Comparison of ENCODE assay signal across 15 cellular contexts in the genomic region with DNA sequence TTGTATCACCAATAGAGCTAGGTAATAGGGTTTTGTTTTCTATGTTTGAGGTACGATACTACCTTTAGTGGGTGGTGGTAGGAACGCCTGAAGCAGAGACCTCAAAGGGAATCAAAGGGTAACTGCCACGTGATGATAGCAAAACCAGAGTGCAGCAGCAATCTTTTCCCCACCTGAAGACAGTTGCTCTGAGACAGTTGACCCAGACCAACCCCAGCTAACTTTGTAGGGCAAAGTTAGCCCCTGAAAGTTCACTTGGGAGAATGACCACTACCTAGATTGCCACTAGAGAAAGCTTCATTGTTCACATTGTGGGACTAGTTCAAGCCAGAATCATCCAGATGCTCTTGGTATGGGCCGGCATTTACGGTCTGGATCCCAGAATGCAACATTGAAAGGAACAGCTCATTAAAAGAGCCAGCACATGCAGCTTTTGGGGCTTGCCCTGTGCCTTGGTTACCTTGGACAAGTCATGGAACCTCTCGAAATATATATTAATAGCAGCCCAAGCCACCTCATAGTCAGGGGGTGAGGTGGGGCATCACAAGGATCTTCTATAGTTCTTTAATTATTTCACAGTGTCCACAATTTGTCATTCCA. TPM values are rescaled to one million over a fixed set of nuclear protein-coding genes. Genes with fewer than 3 reads are reported as not detected.
DNase-seq lines count a peak whose midpoint lies in the region; ATAC-seq, FAIRE-seq and TF ChIP-seq lines count a peak whose summit lies in the region.
"Had no signal": no experiment of that assay in that cellular context is flagged by ENCODE, and none has a peak within 500 bp of the region (broad histone marks: within the 10 kb centered on the region; RNA-seq: fewer than 3 reads in every experiment).

No MANE protein-coding gene starts in this region.

- peak; percentile 58 to 77 (median 75) for DNase-seq in CD4-positive, alpha-beta memory T cell
- peak; percentile 76 for DNase-seq in Jurkat, Clone E6-1 (ENCODE audit: low read depth, low spot score)
- peak; percentile 55 for DNase-seq in activated T-cell treated with anti-CD3 and anti-CD28 coated beads, Interleukin-2, amount 50 U/mL, for 24 hours
- DNase-seq in kidney (peak; percentile 5), Kasumi-1 (lab: John Stamatoyannopoulos, UW) (no peak), caudate nucleus (lab: John Stamatoyannopoulos, UW) (no peak), DMS53 (lab: John Stamatoyannopoulos, UW) (no peak)
- DNase-seq: GM23248, NCI-H524, SHP77 treated with DMSO at 0.1 percent for 48 hours had no signal

- no peaks in the 10 kb centered on the region for H3K36me3 ChIP-seq in CD4-positive, alpha-beta memory T cell (ENCODE audit: insufficient read depth, low read length)
- H3K36me3 ChIP-seq in kidney (ENCODE audit: control insufficient read depth in 1 of 2, insufficient read depth in 2 of 2, low read length in 2 of 2): no peaks in the 10 kb centered on the region
- H3K36me3 ChIP-seq: neutrophil had no signal

- H3K9me3 Mint-ChIP-seq in CD4-positive, alpha-beta memory T cell: peaks cover 0 to 2% (median 0%) of the 10 kb centered on the region in 8 donors
- no peaks in the 10 kb centered on the region for H3K9me3 Mint-ChIP-seq in activated T-cell treated with anti-CD3 and anti-CD28 coated beads, Interleukin-2, amount 50 U/mL, for 24 hours

- intact Hi-C loops in CD4-positive, alpha-beta memory T cell (cut with micrococcal nuclease): loop anchor here (5.0 kb wide), 1 partner anchor 183 kb away; the partner anchor contains the start of genes NDUFA1 and RNF113A
- intact Hi-C loops in kidney (cut with DNase I): no loop called here

- H3K27ac Mint-ChIP-seq in CD4-positive, alpha-beta memory T cell: peak overlapping the region; percentile 96 to 99 (median 99)
- H3K27ac Mint-ChIP-seq in activated T-cell treated with anti-CD3 and anti-CD28 coated beads, Interleukin-2, amount 50 U/mL, for 24 hours: peak overlapping the region; percentile 99

- TF ChIP-seq CTCF in kidney (IDR thresholded peaks at IDR 0.05; ENCODE audit: borderline replicate concordance, extremely low read depth, insufficient read depth): no peak

- H3K4me3 Mint-ChIP-seq in CD4-positive, alpha-beta memory T cell: peak overlapping the region; percentile 78 to 100 (median 98)
- H3K4me3 Mint-ChIP-seq in activated T-cell treated with anti-CD3 and anti-CD28 coated beads, Interleukin-2, amount 50 U/mL, for 24 hours: peak overlapping the region; percentile 88

- peaks cover 68% of the 10 kb centered on the region for H3K4me1 ChIP-seq in CD4-positive, alpha-beta memory T cell (ENCODE audit: insufficient read depth, low read length)
- H3K4me1 ChIP-seq in kidney (ENCODE audit: control insufficient read depth in 1 of 2, insufficient read depth in 1 of 2, low read depth in 1 of 2, low read length in 2 of 2): peaks cover 0 to 8% of the 10 kb centered on the region in 2 donors

- H3K4me3 ChIP-seq in CD4-positive, alpha-beta memory T cell (ENCODE audit: low read length in 2 of 2): peak overlapping the region in 1 of 2 donors; percentile 29
- H3K4me3 ChIP-seq in Jurkat, Clone E6-1 (ENCODE audit: low read length): peak overlapping the region; percentile 28
- no peak overlapping the region for H3K4me3 ChIP-seq in kidney (ENCODE audit: low read length in 2 of 2)
- H3K4me3 ChIP-seq: GM23248 had no signal

- H3K9ac ChIP-seq in kidney (ENCODE audit: low read length in 2 of 2): no peak overlapping the region
- H3K9ac ChIP-seq: GM23248 had no signal

- peak overlapping the region; percentile 89 for H3K27ac ChIP-seq in CD4-positive, alpha-beta memory T cell (ENCODE audit: low read depth, low read length)
- H3K27ac ChIP-seq in kidney (ENCODE audit: low read depth in 2 of 2, low read length in 2 of 2): no peak overlapping the region
- no peak overlapping the region for H3K27ac ChIP-seq in caudate nucleus (ENCODE audit: low read depth, low read length)
- H3K27ac ChIP-seq: C4-2B, neutrophil had no signal

- H3K4me1 Mint-ChIP-seq in CD4-positive, alpha-beta memory T cell: peaks cover 25 to 78% (median 65%) of the 10 kb centered on the region in 4 donors
- peaks cover 74% of the 10 kb centered on the region for H3K4me1 Mint-ChIP-seq in activated T-cell treated with anti-CD3 and anti-CD28 coated beads, Interleukin-2, amount 50 U/mL, for 24 hours (ENCODE audit: low read depth)

- H3K9me3 ChIP-seq in CD4-positive, alpha-beta memory T cell (ENCODE audit: control insufficient read depth in 1 of 2, low read length in 2 of 2): no peaks in the 10 kb centered on the region
- no peaks in the 10 kb centered on the region for H3K9me3 ChIP-seq in kidney (ENCODE audit: control insufficient read depth in 1 of 2, low read length in 2 of 2)
- H3K9me3 ChIP-seq: neutrophil had no signal

- H3K27me3 Mint-ChIP-seq in CD4-positive, alpha-beta memory T cell: no peaks in the 10 kb centered on the region
- H3K27me3 Mint-ChIP-seq in activated T-cell treated with anti-CD3 and anti-CD28 coated beads, Interleukin-2, amount 50 U/mL, for 24 hours: no peaks in the 10 kb centered on the region

- FAIRE-seq in kidney (lab: Jason Lieb, UNC): no peak
- FAIRE-seq: endometrium had no signal

- H3K36me3 Mint-ChIP-seq in CD4-positive, alpha-beta memory T cell: peaks cover 4 to 16% of the 10 kb centered on the region in 2 donors
- peaks cover 65% of the 10 kb centered on the region for H3K36me3 Mint-ChIP-seq in activated T-cell treated with anti-CD3 and anti-CD28 coated beads, Interleukin-2, amount 50 U/mL, for 24 hours (ENCODE audit: low read depth)

- no peak for ATAC-seq in GM21360 (IDR thresholded peaks at IDR 0.05; ENCODE audit: unreplicated experiment)
- ATAC-seq: left lobe of liver had no signal

- CTCF ChIA-PET in CD4-positive, alpha-beta memory T cell (lab: Charles Lee; ENCODE audit: partially characterized antibody): interaction anchor here (0.7 to 7.1 kb wide), 6 partner anchors 10 to 69 kb away, joined by 3 to 77 read pairs (median 3); no protein-coding TSS in a partner anchor

- H3K27me3 ChIP-seq in CD4-positive, alpha-beta memory T cell (ENCODE audit: insufficient read depth, low read length): no peaks in the 10 kb centered on the region
- H3K27me3 ChIP-seq: neutrophil had no signal

- POLR2A ChIA-PET in CD4-positive, alpha-beta memory T cell (lab: Charles Lee; ENCODE audit: partially characterized antibody): interaction anchor here (0.6 to 12.0 kb wide), 11 partner anchors 11 to 115 kb away, joined by 3 to 277 read pairs (median 5); partner anchors contain the start of genes NKRF, RPL39, SOWAHD and UBE2A

RNA-seq across cellular contexts. Expression of gene SEPTIN6, which starts 4.0 kb away (rescaled TPM):
- total RNA-seq in CD4-positive, alpha-beta memory T cell: 100 to 1,000 TPM; 174 to 178 TPM
- 100 to 1,000 TPM; 112 to 244 TPM for polyA plus RNA-seq in CD4-positive, alpha-beta memory T cell
- 515 TPM for polyA plus RNA-seq in Jurkat, Clone E6-1 (2012; ENCODE audit: insufficient read depth, insufficient read length)
- 40.1 TPM for total RNA-seq in kidney
- polyA plus RNA-seq in kidney (ENCODE audit: insufficient read depth, low read depth, low replicate concordance): 32.4 TPM

Comparison
In these comparisons a context has a peak if more than half of its experiments do, and no peak if none do; other contexts are left out.
1. DNase-seq: peak in CD4-positive, alpha-beta memory T cell (5 of 5), Jurkat, Clone E6-1 (single experiment), activated T-cell treated with anti-CD3 and anti-CD28 coated beads, Interleukin-2, amount 50 U/mL, for 24 hours (single experiment) and kidney (single experiment); none in Kasumi-1 (0 of 2), caudate nucleus (0 of 61) and DMS53 (single experiment).